In the genomic region with DNA sequence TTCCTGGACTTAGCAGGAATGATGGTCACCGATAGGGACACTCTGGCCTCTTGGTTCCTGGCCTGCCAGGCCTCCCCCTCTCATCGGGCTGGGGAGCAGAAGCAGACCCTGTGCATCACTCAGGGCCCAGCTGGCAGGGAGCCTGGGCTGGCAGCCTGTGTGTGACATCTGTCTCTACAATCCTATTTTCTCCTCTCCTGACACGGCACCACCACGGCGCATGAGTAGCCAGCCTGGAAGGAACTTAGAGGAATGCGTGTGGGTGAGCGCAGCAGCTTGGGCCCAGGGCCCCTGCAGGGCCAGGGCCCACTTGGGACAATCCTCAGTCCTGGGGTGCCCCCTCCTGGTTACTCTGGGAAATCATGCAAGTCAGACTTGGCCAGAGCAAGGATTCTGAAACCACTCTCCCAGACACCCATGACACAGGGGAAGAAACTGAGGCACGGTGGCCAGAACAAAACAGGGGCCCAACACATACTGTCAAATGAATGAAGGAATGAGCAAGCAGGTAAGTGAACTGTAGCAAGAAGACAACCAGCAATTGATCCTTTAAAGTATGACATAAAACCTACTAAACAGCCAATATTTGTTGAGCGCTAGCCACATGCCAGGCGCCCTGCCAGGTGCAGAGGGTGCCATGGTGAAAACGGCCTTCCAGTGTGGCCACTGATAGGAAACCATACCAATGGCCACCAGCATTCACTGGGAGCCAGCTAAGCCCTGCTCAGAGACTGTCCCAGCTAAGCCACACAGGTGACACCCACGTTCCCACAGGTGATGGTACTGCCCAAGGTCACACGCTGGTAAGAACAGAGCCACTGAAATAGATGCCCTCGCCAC, we compare ENCODE assay signal across 1 cellular context.
A peak's percentile ranks its signal among the peaks of the same experiment; 100 is the strongest.
TF ChIP-seq lines count a peak whose summit lies in the region.

No MANE protein-coding gene starts in this region.

TF ChIP-seq in K562, 482 proteins besides CTCF, POLR2A, EP300 and RAD21 (continued from another document and continues in another):
- TF ChIP-seq, protein P1, sequence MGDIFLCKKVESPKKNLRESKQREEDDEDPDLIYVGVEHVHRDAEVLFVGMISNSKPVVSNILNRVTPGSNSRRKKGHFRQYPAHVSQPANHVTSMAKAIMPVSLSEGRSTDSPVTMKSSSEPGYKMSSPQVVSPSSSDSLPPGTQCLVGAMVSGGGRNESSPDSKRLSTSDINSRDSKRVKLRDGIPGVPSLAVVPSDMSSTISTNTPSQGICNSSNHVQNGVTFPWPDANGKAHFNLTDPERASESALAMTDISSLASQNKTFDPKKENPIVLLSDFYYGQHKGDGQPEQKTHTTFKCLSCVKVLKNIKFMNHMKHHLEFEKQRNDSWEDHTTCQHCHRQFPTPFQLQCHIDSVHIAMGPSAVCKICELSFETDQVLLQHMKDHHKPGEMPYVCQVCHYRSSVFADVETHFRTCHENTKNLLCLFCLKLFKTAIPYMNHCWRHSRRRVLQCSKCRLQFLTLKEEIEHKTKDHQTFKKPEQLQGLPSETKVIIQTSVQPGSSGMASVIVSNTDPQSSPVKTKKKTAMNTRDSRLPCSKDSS (IDR thresholded peaks at IDR 0.05; ENCODE audit: low read depth, partially characterized antibody), result no peak
- TF ChIP-seq RBM39 (optimal IDR thresholded peaks at IDR 0.05; ENCODE audit: low read depth, low read length), result no peak
- no peak for TF ChIP-seq ZC3H4 (CRISPR knock-in tag; IDR thresholded peaks at IDR 0.05; ENCODE audit: borderline replicate concordance)
- TF ChIP-seq PML (IDR thresholded peaks at IDR 0.05; ENCODE audit: low read length), result peak; percentile 42; the same call in 1 of the 2 replicates
- no peak for TF ChIP-seq ZNF766 (CRISPR knock-in tag; conservative IDR thresholded peaks at IDR 0.05)
- TF ChIP-seq STAT5A (IDR thresholded peaks at IDR 0.05; ENCODE audit: borderline replicate concordance, low read length), result 0 out of 2 replicates have a peak, but pooled peaks have one; percentile 16
- no peak for TF ChIP-seq ZNF408 (CRISPR knock-in tag; IDR thresholded peaks at IDR 0.05; ENCODE audit: low read depth)
- TF ChIP-seq SIRT6 (IDR thresholded peaks at IDR 0.05; ENCODE audit: low read depth, low read length), result no peak
- TF ChIP-seq STAG1 (CRISPR knock-in tag; IDR thresholded peaks at IDR 0.05; ENCODE audit: borderline replicate concordance), result no peak
- TF ChIP-seq POLR2G (IDR thresholded peaks at IDR 0.05; ENCODE audit: low read depth, low read length), result no peak
- TF ChIP-seq ELF4 (CRISPR knock-in tag; IDR thresholded peaks at IDR 0.05), result no peak
- TF ChIP-seq SMAD2 (IDR thresholded peaks at IDR 0.05; ENCODE audit: low read depth, low read length), result no peak; the same call in 1 of the 2 replicates
- TF ChIP-seq CBX8 (IDR thresholded peaks at IDR 0.05; ENCODE audit: borderline replicate concordance, extremely low read depth, low read depth, low read length, poor library complexity, severe bottlenecking), result no peak
- TF ChIP-seq CREBBP (IDR thresholded peaks at IDR 0.05; ENCODE audit: low read depth, low read length), result no peak
- no peak for TF ChIP-seq EP400 (IDR thresholded peaks at IDR 0.05)
- no peak for TF ChIP-seq MAFG (tag; conservative IDR thresholded peaks at IDR 0.05)
- TF ChIP-seq KAT2B (IDR thresholded peaks at IDR 0.05; ENCODE audit: low read depth, low read length), result no peak
- TF ChIP-seq GTF2A2 (tag; IDR thresholded peaks at IDR 0.05), result no peak
- TF ChIP-seq, protein P2, sequence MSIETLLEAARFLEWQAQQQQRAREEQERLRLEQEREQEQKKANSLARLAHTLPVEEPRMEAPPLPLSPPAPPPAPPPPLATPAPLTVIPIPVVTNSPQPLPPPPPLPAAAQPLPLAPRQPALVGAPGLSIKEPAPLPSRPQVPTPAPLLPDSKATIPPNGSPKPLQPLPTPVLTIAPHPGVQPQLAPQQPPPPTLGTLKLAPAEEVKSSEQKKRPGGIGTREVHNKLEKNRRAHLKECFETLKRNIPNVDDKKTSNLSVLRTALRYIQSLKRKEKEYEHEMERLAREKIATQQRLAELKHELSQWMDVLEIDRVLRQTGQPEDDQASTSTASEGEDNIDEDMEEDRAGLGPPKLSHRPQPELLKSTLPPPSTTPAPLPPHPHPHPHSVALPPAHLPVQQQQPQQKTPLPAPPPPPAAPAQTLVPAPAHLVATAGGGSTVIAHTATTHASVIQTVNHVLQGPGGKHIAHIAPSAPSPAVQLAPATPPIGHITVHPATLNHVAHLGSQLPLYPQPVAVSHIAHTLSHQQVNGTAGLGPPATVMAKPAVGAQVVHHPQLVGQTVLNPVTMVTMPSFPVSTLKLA (conservative IDR thresholded peaks at IDR 0.05), result no peak
- TF ChIP-seq MAFF (IDR thresholded peaks at IDR 0.05; ENCODE audit: low read length), result peak; percentile 61
- TF ChIP-seq TEAD4 (IDR thresholded peaks at IDR 0.05; ENCODE audit: low read length), result peak; percentile 74
- no peak for TF ChIP-seq TEAD4 (CRISPR knock-in tag; IDR thresholded peaks at IDR 0.05; ENCODE audit: borderline replicate concordance)
- TF ChIP-seq MAFK (IDR thresholded peaks at IDR 0.05; ENCODE audit: low read length), result peak; percentile 79
- TF ChIP-seq KDM5B (IDR thresholded peaks at IDR 0.05; ENCODE audit: insufficient replicate concordance, low read depth, low read length), result no peak
- peak; percentile 63 for TF ChIP-seq ZFP36 (IDR thresholded peaks at IDR 0.05; ENCODE audit: low read depth, low read length, partially characterized antibody)
- no peak for TF ChIP-seq ZNF217 (CRISPR knock-in tag; IDR thresholded peaks at IDR 0.05)
- TF ChIP-seq HMG20A (CRISPR knock-in tag; conservative IDR thresholded peaks at IDR 0.05), result no peak
- TF ChIP-seq, protein P3, sequence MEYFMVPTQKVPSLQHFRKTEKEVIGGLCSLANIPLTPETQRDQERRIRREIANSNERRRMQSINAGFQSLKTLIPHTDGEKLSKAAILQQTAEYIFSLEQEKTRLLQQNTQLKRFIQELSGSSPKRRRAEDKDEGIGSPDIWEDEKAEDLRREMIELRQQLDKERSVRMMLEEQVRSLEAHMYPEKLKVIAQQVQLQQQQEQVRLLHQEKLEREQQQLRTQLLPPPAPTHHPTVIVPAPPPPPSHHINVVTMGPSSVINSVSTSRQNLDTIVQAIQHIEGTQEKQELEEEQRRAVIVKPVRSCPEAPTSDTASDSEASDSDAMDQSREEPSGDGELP (CRISPR knock-in tag; IDR thresholded peaks at IDR 0.05; ENCODE audit: borderline replicate concordance), result no peak
- TF ChIP-seq HCFC1 (IDR thresholded peaks at IDR 0.05; ENCODE audit: low read depth, low read length), result peak; percentile 70
- TF ChIP-seq ZBTB2 (IDR thresholded peaks at IDR 0.05), result no peak
- TF ChIP-seq RUNX1 (IDR thresholded peaks at IDR 0.05; ENCODE audit: low read depth), result no peak
- no peak for TF ChIP-seq ZKSCAN3 (CRISPR knock-in tag; IDR thresholded peaks at IDR 0.05)
- TF ChIP-seq ZHX1 (conservative IDR thresholded peaks at IDR 0.05; ENCODE audit: low read length), result peak; percentile 92; the same call in 1 of the 2 replicates
- TF ChIP-seq, protein P4, sequence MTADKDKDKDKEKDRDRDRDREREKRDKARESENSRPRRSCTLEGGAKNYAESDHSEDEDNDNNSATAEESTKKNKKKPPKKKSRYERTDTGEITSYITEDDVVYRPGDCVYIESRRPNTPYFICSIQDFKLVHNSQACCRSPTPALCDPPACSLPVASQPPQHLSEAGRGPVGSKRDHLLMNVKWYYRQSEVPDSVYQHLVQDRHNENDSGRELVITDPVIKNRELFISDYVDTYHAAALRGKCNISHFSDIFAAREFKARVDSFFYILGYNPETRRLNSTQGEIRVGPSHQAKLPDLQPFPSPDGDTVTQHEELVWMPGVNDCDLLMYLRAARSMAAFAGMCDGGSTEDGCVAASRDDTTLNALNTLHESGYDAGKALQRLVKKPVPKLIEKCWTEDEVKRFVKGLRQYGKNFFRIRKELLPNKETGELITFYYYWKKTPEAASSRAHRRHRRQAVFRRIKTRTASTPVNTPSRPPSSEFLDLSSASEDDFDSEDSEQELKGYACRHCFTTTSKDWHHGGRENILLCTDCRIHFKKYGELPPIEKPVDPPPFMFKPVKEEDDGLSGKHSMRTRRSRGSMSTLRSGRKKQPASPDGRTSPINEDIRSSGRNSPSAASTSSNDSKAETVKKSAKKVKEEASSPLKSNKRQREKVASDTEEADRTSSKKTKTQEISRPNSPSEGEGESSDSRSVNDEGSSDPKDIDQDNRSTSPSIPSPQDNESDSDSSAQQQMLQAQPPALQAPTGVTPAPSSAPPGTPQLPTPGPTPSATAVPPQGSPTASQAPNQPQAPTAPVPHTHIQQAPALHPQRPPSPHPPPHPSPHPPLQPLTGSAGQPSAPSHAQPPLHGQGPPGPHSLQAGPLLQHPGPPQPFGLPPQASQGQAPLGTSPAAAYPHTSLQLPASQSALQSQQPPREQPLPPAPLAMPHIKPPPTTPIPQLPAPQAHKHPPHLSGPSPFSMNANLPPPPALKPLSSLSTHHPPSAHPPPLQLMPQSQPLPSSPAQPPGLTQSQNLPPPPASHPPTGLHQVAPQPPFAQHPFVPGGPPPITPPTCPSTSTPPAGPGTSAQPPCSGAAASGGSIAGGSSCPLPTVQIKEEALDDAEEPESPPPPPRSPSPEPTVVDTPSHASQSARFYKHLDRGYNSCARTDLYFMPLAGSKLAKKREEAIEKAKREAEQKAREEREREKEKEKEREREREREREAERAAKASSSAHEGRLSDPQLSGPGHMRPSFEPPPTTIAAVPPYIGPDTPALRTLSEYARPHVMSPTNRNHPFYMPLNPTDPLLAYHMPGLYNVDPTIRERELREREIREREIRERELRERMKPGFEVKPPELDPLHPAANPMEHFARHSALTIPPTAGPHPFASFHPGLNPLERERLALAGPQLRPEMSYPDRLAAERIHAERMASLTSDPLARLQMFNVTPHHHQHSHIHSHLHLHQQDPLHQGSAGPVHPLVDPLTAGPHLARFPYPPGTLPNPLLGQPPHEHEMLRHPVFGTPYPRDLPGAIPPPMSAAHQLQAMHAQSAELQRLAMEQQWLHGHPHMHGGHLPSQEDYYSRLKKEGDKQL (CRISPR knock-in tag; IDR thresholded peaks at IDR 0.05; ENCODE audit: borderline replicate concordance), result no peak
- no peak for TF ChIP-seq XRCC5 (IDR thresholded peaks at IDR 0.05; ENCODE audit: low read depth, low read length)
